In the genomic region with DNA sequence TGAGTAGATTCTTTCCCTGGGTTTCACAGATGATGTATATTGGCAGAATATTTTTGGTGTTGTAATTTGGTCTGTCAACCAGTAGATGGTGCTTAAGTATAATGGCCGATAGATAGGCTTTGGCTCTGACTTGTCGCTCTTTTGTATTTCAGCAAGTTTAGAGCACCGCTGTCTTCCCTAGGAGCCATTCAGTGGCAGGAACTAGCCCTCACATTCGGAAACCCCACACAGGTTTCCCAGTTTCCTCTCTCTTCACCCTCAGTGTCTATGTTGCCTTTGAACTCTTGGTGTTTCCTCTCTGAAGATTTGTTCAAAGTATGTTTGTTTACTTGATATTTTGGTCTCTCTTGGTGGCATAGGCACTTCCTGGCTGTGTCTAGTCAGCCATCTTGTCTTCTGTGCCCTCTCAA, we compare ENCODE assay signal across 10 cellular contexts.
DNase-seq lines count a peak whose midpoint lies in the region; ATAC-seq and TF ChIP-seq lines count a peak whose summit lies in the region.
"Had no signal": no experiment of that assay in that cellular context is flagged by ENCODE, and none has a peak within 500 bp of the region (broad histone marks: within the 10 kb centered on the region; RNA-seq: fewer than 3 reads in every experiment).

No MANE protein-coding gene starts in this region.

- H3K4me3 ChIP-seq in HAP-1 = peak overlapping the region; percentile 5; the same call in 1 of the 2 replicates
- H3K4me3 ChIP-seq: SJCRH30 had no signal

- DNase-seq in Calu3 = no peak
- peak; percentile 32 to 62 for DNase-seq in HAP-1 (ENCODE audit: low spot score in 2 of 2)
- peak; percentile 45 for DNase-seq in iPS DF 19.7 (ENCODE audit: low read depth, low spot score)
- no peak for DNase-seq in occipital lobe (lab: John Stamatoyannopoulos, UW)
- DNase-seq in G401 (ENCODE audit: low spot score) = no peak

- H3K27me3 Mint-ChIP-seq in Calu3 (ENCODE audit: unreplicated experiment) = no peaks in the 10 kb centered on the region
- H3K27me3 Mint-ChIP-seq in T-helper 1 cell treated with Interleukin-12 subunit alpha and Interleukin-12 subunit beta and Interleukin-4 antibody, amounts not matched to agents 30 μg/mL and 1 μg/mL, for 36 hours (ENCODE audit: low read depth) = no peaks in the 10 kb centered on the region
- H3K27me3 Mint-ChIP-seq: brain had no signal

- TF ChIP-seq CTCF in Calu3 (IDR thresholded peaks at IDR 0.05; ENCODE audit: unreplicated experiment) = peak; percentile 20

- peaks cover 36% of the 10 kb centered on the region for H3K4me1 ChIP-seq in HAP-1
- H3K4me1 ChIP-seq: SJCRH30 had no signal

- H3K9me3 Mint-ChIP-seq in Calu3 (ENCODE audit: low read depth, unreplicated experiment) = peaks cover 2% of the 10 kb centered on the region
- H3K9me3 Mint-ChIP-seq in T-helper 1 cell treated with Interleukin-12 subunit alpha and Interleukin-12 subunit beta and Interleukin-4 antibody, amounts not matched to agents 30 μg/mL and 1 μg/mL, for 36 hours = peaks cover 3% of the 10 kb centered on the region

- no peaks in the 10 kb centered on the region for H3K9me3 ChIP-seq in HAP-1

- intact Hi-C loops in Calu3 (cut with micrococcal nuclease; ENCODE audit: unreplicated experiment) = no loop called here

- CTCF ChIA-PET in Calu3 (lab: Charles Lee) = no interaction called here

- BruUV-seq in Calu3 (replicated peaks; lab: Mats Ljungman, UMichigan) = no TSS peak

- H3K27ac Mint-ChIP-seq in Calu3 (ENCODE audit: unreplicated experiment) = no peak overlapping the region
- H3K27ac Mint-ChIP-seq in T-helper 1 cell treated with Interleukin-12 subunit alpha and Interleukin-12 subunit beta and Interleukin-4 antibody, amounts not matched to agents 30 μg/mL and 1 μg/mL, for 36 hours = peak overlapping the region; percentile 53
- H3K27ac Mint-ChIP-seq: brain had no signal

- H3K36me3 ChIP-seq in HAP-1 (replicated peaks) = no peaks in the 10 kb centered on the region
- H3K36me3 ChIP-seq: SJCRH30 had no signal

- H3K36me3 Mint-ChIP-seq in Calu3 (ENCODE audit: insufficient read depth, unreplicated experiment) = no peaks in the 10 kb centered on the region
- H3K36me3 Mint-ChIP-seq in T-helper 1 cell treated with Interleukin-12 subunit alpha and Interleukin-12 subunit beta and Interleukin-4 antibody, amounts not matched to agents 30 μg/mL and 1 μg/mL, for 36 hours (ENCODE audit: low read depth) = no peaks in the 10 kb centered on the region

- in situ Hi-C loops in HAP-1 (cut with MboI; ENCODE audit: low sequenced_read_pairs) = no loop called here
- in situ Hi-C loops in G401 (cut with HindIII; ENCODE audit: low sequenced_read_pairs) = no loop called here

- no peaks in the 10 kb centered on the region for H3K4me1 Mint-ChIP-seq in Calu3 (ENCODE audit: low read depth, unreplicated experiment)
- peaks cover 10% of the 10 kb centered on the region for H3K4me1 Mint-ChIP-seq in T-helper 1 cell treated with Interleukin-12 subunit alpha and Interleukin-12 subunit beta and Interleukin-4 antibody, amounts not matched to agents 30 μg/mL and 1 μg/mL, for 36 hours (ENCODE audit: low read depth)
- H3K4me1 Mint-ChIP-seq: brain had no signal

- no peak for ATAC-seq in HG02623 (IDR thresholded peaks at IDR 0.05; ENCODE audit: unreplicated experiment)
- no peak for ATAC-seq in GM18511 (IDR thresholded peaks at IDR 0.05; ENCODE audit: unreplicated experiment)

- H3K4me3 Mint-ChIP-seq in Calu3 (ENCODE audit: low read depth, unreplicated experiment) = no peak overlapping the region
- no peak overlapping the region for H3K4me3 Mint-ChIP-seq in T-helper 1 cell treated with Interleukin-12 subunit alpha and Interleukin-12 subunit beta and Interleukin-4 antibody, amounts not matched to agents 30 μg/mL and 1 μg/mL, for 36 hours
- H3K4me3 Mint-ChIP-seq: brain had no signal

- H3K27me3 ChIP-seq in HAP-1 (ENCODE audit: low read depth) = no peaks in the 10 kb centered on the region
- H3K27me3 ChIP-seq: SJCRH30 had no signal

Comparison
In these comparisons a context has a peak if more than half of its experiments do, and no peak if none do; other contexts are left out.
1. DNase-seq: peak in HAP-1 (2 of 2) and iPS DF 19.7 (single experiment); none in Calu3 (single experiment), occipital lobe (single experiment) and G401 (single experiment).